In the genomic region with DNA sequence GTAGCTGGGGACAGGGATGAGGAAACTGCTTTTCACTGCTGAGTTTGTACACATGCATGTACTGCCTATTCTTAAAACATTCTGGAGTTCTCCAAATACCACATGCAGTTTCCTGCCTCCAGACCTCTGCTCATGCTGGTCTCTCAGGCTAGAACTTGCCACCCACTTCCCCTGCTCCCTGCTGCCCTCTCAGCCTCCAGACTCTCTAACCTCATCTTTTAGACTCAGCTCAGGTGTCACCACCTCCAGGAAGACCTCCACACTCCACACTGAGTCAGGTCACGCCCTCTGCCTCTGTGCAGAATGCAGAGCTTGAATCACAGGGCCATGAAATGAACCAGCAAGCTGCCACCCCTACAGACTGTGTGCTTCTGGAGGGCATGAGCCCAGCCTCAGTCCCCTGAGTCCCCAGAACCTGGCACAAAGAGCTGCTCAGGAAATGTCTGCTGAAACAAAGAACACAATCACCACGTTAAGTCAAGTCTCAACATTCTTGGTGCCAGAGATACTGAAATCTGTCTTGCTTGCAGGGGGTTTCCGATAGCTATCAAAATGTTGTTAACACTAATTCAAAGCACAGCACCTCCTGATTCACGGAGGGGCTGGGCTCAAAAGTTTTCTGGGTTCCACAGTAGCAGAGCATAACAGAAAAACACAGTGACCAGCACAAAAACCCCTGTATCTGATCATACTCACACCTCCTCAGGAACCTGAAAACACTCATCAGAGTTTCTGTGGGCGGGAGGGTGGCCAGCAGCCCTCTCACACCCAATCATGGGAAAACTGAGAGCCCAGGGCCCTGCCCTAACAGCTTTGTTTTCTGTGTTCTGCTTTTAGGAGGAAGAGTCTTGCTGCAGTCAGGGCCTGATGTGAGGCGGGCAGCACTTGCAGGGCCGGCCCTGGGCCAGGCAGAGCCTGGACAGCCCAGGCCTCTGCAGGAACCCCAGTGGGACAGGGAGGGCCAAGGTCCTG, we compare ENCODE assay signal across 8 cellular contexts. TPM values are rescaled to one million over a fixed set of nuclear protein-coding genes. Genes with fewer than 3 reads are reported as not detected.
DNase-seq lines count a peak whose midpoint lies in the region; ATAC-seq, FAIRE-seq and TF ChIP-seq lines count a peak whose summit lies in the region.

No MANE protein-coding gene starts in this region.

- ATAC-seq in GM21529 (IDR thresholded peaks at IDR 0.05; ENCODE audit: unreplicated experiment) (peak; percentile 83), left colon (peak; percentile 33)

- H3K27ac Mint-ChIP-seq in stimulated activated naive CD8-positive, alpha-beta T cell treated with anti-CD3 and anti-CD28 coated beads, Interleukin-15, Interleukin-2, amounts not matched to agents 100 ng/mL and 50 ng/mL, for 24 hours, result peak overlapping the region; percentile 91

- H3K9me3 Mint-ChIP-seq in stimulated activated naive CD8-positive, alpha-beta T cell treated with anti-CD3 and anti-CD28 coated beads, Interleukin-15, Interleukin-2, amounts not matched to agents 100 ng/mL and 50 ng/mL, for 24 hours, result no peaks in the 10 kb centered on the region

- in situ Hi-C loops in KBM-7 (cut with MboI; ENCODE audit: low pct_unique_long_range_greater_than_20kb, low sequenced_read_pairs), result no loop called here

- intact Hi-C loops in left colon (cut with DNase I, micrococcal nuclease), result no loop called here

- TF ChIP-seq CTCF in GM10248 (IDR thresholded peaks at IDR 0.05; ENCODE audit: control extremely low read depth, extremely low read depth, low read depth, missing control alignments), result no peak
- TF ChIP-seq CTCF in D721Med (IDR thresholded peaks at IDR 0.05; ENCODE audit: insufficient read depth, missing control alignments), result no peak

- peak overlapping the region; percentile 62 for H3K4me3 Mint-ChIP-seq in stimulated activated naive CD8-positive, alpha-beta T cell treated with anti-CD3 and anti-CD28 coated beads, Interleukin-15, Interleukin-2, amounts not matched to agents 100 ng/mL and 50 ng/mL, for 24 hours

- peaks cover 10% of the 10 kb centered on the region for H3K36me3 Mint-ChIP-seq in stimulated activated naive CD8-positive, alpha-beta T cell treated with anti-CD3 and anti-CD28 coated beads, Interleukin-15, Interleukin-2, amounts not matched to agents 100 ng/mL and 50 ng/mL, for 24 hours (ENCODE audit: low read depth)

- CTCF ChIA-PET in GM10248 (lab: Yijun Ruan, JAX), result interaction anchor here (0.7 to 8.9 kb wide), 9 partner anchors 9 to 34 kb away, joined by 3 to 86 read pairs (median 6); no protein-coding TSS in a partner anchor

- H3K27me3 Mint-ChIP-seq in stimulated activated naive CD8-positive, alpha-beta T cell treated with anti-CD3 and anti-CD28 coated beads, Interleukin-15, Interleukin-2, amounts not matched to agents 100 ng/mL and 50 ng/mL, for 24 hours, result no peaks in the 10 kb centered on the region

- no peak for FAIRE-seq in D721Med (lab: Jason Lieb, UNC)

- peak; percentile 91 for DNase-seq in GM10248 (ENCODE audit: extremely low spot score)
- peak; percentile 43 for DNase-seq in KBM-7
- peak; percentile 76 for DNase-seq in activated naive CD4-positive, alpha-beta T cell treated with Interleukin-2 at 50 U/mL for 16 hours
- peak; percentile 59 to 67 for DNase-seq in left colon
- DNase-seq in NCI-H1105 (lab: John Stamatoyannopoulos, UW), result no peak
- no peak for DNase-seq in D721Med (ENCODE audit: insufficient read length, low spot score)

- peaks cover 95% of the 10 kb centered on the region for H3K4me1 Mint-ChIP-seq in stimulated activated naive CD8-positive, alpha-beta T cell treated with anti-CD3 and anti-CD28 coated beads, Interleukin-15, Interleukin-2, amounts not matched to agents 100 ng/mL and 50 ng/mL, for 24 hours (ENCODE audit: low read depth)

- POLR2A ChIA-PET in GM10248 (lab: Yijun Ruan, JAX), result interaction anchor here (1.0 kb wide), 1 partner anchor 17 kb away, joined by 4 read pairs; no protein-coding TSS in a partner anchor

RNA-seq across cellular contexts. Expression of gene FAM53B, which starts 21.1 kb away (rescaled TPM):
- 10 to 100 TPM; 31.6 to 48.0 TPM for total RNA-seq in left colon

Comparison
In these comparisons a context has a peak if more than half of its experiments do, and no peak if none do; other contexts are left out.
1. DNase-seq: peak in GM10248 (single experiment), KBM-7 (single experiment), activated naive CD4-positive, alpha-beta T cell treated with Interleukin-2 at 50 U/mL for 16 hours (single experiment) and left colon (2 of 2); none in NCI-H1105 (single experiment) and D721Med (single experiment).